8 cellular contexts compared by ENCODE assay signal in the genomic region with DNA sequence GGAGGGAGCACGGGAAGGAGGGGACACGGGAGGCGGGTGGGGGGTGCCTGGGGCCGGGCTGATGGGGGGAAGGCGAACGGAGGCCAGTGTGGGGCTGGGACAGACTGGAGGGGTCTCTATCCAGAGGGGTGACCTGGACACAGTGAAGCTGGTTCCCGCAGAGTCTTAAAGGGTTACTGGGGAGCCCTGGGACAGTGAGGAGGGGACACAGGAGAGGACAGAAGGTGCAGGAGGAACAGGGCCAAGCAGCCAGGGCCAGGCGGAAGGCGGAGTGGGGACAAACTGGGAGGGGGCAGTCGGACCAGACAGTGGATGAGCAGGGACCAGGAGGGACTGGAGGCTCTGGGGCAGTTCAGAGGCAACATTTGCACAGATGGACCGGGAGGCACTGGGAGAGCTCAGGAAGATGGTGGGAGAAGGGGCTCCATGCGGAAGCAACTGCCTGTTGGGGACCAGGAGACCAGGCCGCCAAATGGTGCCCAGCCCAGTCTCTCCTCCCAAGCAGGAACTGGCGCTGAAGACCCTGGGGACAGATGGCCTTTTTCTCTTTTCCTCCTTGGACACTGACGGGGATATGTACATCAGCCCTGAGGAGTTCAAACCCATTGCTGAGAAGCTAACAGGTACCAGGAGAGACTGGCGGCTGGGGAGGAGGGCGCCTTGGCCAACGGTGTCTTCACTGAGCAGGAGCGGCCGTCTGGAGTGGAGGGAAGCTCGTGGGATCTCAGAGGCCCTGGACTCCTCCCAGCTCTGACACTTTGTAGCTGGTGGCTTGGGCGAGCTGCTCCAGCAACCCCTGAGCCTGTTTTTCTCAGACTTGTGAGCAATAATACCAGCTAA. TPM values are rescaled to one million over a fixed set of nuclear protein-coding genes. Genes with fewer than 3 reads are reported as not detected.
DNase-seq lines count a peak whose midpoint lies in the region; ATAC-seq and TF ChIP-seq lines count a peak whose summit lies in the region.

No MANE protein-coding gene starts in this region.

- DNase-seq in GM12864 (ENCODE audit: low read depth) = no peak
- peak; percentile 51 for DNase-seq in UCSD-AML1 (lab: John Stamatoyannopoulos, UW; ENCODE audit: unreplicated experiment)
- peak; percentile 59 for DNase-seq in sciatic nerve (ENCODE audit: low spot score)
- no peak for DNase-seq in NCI-H1436 (lab: John Stamatoyannopoulos, UW)
- DNase-seq in foreskin keratinocyte = no peak
- DNase-seq in HCEC 1CT = no peak

- no peak for TF ChIP-seq EP300 in gastroesophageal sphincter (IDR thresholded peaks at IDR 0.05)

- WGBS in gastroesophageal sphincter (ENCODE audit: low coverage in 1 of 2), 2 donors = 17 to 23% methylated on average over 6 to 7 of the region's 22 CpGs

- peaks cover 0 to 10% of the 10 kb centered on the region in 2 donors for H3K36me3 ChIP-seq in gastroesophageal sphincter

- no peaks in the 10 kb centered on the region for H3K9me3 ChIP-seq in gastroesophageal sphincter

- no peak for TF ChIP-seq CTCF in GM12864 (IDR thresholded peaks at IDR 0.05; ENCODE audit: low read depth, low read length, missing control alignments)
- TF ChIP-seq CTCF in gastroesophageal sphincter (IDR thresholded peaks at IDR 0.05) = no peak
- no peak for TF ChIP-seq CTCF in foreskin keratinocyte (conservative IDR thresholded peaks at IDR 0.05)

- TF ChIP-seq POLR2A in gastroesophageal sphincter (IDR thresholded peaks at IDR 0.05) = no peak

- H3K27ac ChIP-seq in gastroesophageal sphincter (peak overlapping the region; percentile 30 to 92 (median 86)), foreskin keratinocyte (no peak overlapping the region)

- H3K27me3 ChIP-seq in gastroesophageal sphincter = no peaks in the 10 kb centered on the region
- H3K27me3 ChIP-seq in foreskin keratinocyte = no peaks in the 10 kb centered on the region

- H3K4me3 ChIP-seq in GM12864 (ENCODE audit: low read depth, low read length) (peak overlapping the region; percentile 1), gastroesophageal sphincter (peak overlapping the region; percentile 69 to 73)

- peak; percentile 1 for ATAC-seq in gastroesophageal sphincter
- ATAC-seq in sciatic nerve = peak; percentile 5
- ATAC-seq in foreskin keratinocyte = no peak
- ATAC-seq in HG03571 (IDR thresholded peaks at IDR 0.05; ENCODE audit: unreplicated experiment) = no peak

- intact Hi-C loops in sciatic nerve (cut with DNase I) = loop anchor here (5.0 kb wide), 1 partner anchor 188 kb away; no protein-coding TSS in a partner anchor

- H3K4me1 ChIP-seq in gastroesophageal sphincter = peaks cover 0 to 87% (median 28%) of the 10 kb centered on the region in 3 donors
- H3K4me1 ChIP-seq in foreskin keratinocyte = no peaks in the 10 kb centered on the region

RNA-seq across cellular contexts. Expression of a gene that starts 0.8 kb away (rescaled TPM):
- total RNA-seq in gastroesophageal sphincter (10 to 100 TPM; 33.5 to 82.8 (median 39.4) TPM), sciatic nerve (53.8 TPM), foreskin keratinocyte (52.7 and 53.3 TPM in 2 replicates)
- polyA plus RNA-seq in foreskin keratinocyte = 55.2 and 63.1 TPM in 2 replicates

RNA-seq across cellular contexts. Expression of a gene that starts 19.0 kb away (rescaled TPM):
- total RNA-seq in gastroesophageal sphincter (100 to 1,000 TPM in 2 of 4 donors, 10 to 100 TPM in 2; 83.2 to 128 (median 101) TPM), sciatic nerve (65.4 TPM), foreskin keratinocyte (24.1 and 25.2 TPM in 2 replicates)
- 20.8 and 21.7 TPM in 2 replicates for polyA plus RNA-seq in foreskin keratinocyte

RNA-seq across cellular contexts. Expression of a gene that starts 58.5 kb away (rescaled TPM):
- total RNA-seq in gastroesophageal sphincter (1 to 10 TPM in 1 of 4 donors, under 1 TPM in 1, not detected in 2; 0.52 to 1.1 TPM), sciatic nerve (not detected), foreskin keratinocyte (11.5 and 13.8 TPM in 2 replicates)
- 8.1 and 9.7 TPM in 2 replicates for polyA plus RNA-seq in foreskin keratinocyte

Comparison
In these comparisons a context has a peak if more than half of its experiments do, and no peak if none do; other contexts are left out.
1. DNase-seq: peak in UCSD-AML1 (single experiment) and sciatic nerve (single experiment); none in GM12864 (single experiment), NCI-H1436 (single experiment), foreskin keratinocyte (0 of 2) and HCEC 1CT (single experiment).
2. ATAC-seq: peak in gastroesophageal sphincter (single experiment) and sciatic nerve (single experiment); none in foreskin keratinocyte (single experiment) and HG03571 (single experiment).